25 cellular contexts compared by ENCODE assay signal in the genomic region with DNA sequence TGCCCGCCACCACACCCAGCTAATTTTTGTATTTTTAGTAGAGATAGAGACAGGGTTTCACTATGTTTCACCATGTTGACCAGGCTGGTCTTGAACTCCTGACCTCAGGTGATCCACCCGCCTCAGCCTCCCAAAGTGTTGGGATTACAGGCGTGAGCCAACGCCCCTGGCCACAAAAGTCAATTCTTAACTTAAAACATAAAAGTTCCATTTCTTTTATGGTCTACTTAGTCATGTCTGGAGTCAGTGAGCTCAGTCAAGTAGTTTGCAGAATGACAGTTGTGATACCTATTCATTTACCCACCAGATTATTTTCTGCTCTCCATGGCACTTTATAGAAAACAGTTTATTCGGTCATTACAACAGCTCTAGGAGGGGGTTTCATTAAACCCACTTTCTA.
DNase-seq lines count a peak whose midpoint lies in the region; ATAC-seq and TF ChIP-seq lines count a peak whose summit lies in the region.
"Had no signal": no experiment of that assay in that cellular context is flagged by ENCODE, and none has a peak within 500 bp of the region (broad histone marks: within the 10 kb centered on the region; RNA-seq: fewer than 3 reads in every experiment).

No MANE protein-coding gene starts in this region.

- H3K4me1 ChIP-seq in HAP-1 = no peaks in the 10 kb centered on the region
- H3K4me1 ChIP-seq: Peyer's patch had no signal

- H3K9me3 ChIP-seq in HAP-1 = no peaks in the 10 kb centered on the region
- H3K9me3 ChIP-seq: mucosa of descending colon, Peyer's patch, right lobe of liver, tibial artery had no signal

- no peaks in the 10 kb centered on the region for H3K36me3 ChIP-seq in HAP-1 (replicated peaks)
- H3K36me3 ChIP-seq: Peyer's patch, right lobe of liver, tibial artery had no signal

- peak overlapping the region; percentile 84 to 95 for H3K27ac Mint-ChIP-seq in natural killer cell treated with Interleukin-12 subunit alpha and Interleukin-12 subunit beta and Interleukin-15 and Interleukin-18, amount 100 ng/mL, for 72 hours
- no peak overlapping the region for H3K27ac Mint-ChIP-seq in natural killer cell
- peak overlapping the region in 1 of 2 donors; percentile 86 for H3K27ac Mint-ChIP-seq in activated naive CD4-positive, alpha-beta T cell treated with anti-CD3 and anti-CD28 coated beads, Interleukin-2, amount 50 U/mL, for 72 hours
- peak overlapping the region; percentile 69 to 74 for H3K27ac Mint-ChIP-seq in stimulated activated naive CD8-positive, alpha-beta T cell treated with anti-CD3 and anti-CD28 coated beads, Interleukin-15, amount 100 ng/mL, for 72 hours
- H3K27ac Mint-ChIP-seq: H9 had no signal

- no peaks in the 10 kb centered on the region for H3K36me3 Mint-ChIP-seq in natural killer cell treated with Interleukin-12 subunit alpha and Interleukin-12 subunit beta and Interleukin-15 and Interleukin-18, amount 100 ng/mL, for 72 hours
- H3K36me3 Mint-ChIP-seq in natural killer cell = no peaks in the 10 kb centered on the region
- H3K36me3 Mint-ChIP-seq in activated naive CD4-positive, alpha-beta T cell treated with anti-CD3 and anti-CD28 coated beads, Interleukin-2, amount 50 U/mL, for 72 hours = peaks cover 0 to 12% of the 10 kb centered on the region in 2 donors

- H3K27me3 Mint-ChIP-seq in natural killer cell treated with Interleukin-12 subunit alpha and Interleukin-12 subunit beta and Interleukin-15 and Interleukin-18, amount 100 ng/mL, for 72 hours = peaks cover 0 to 4% of the 10 kb centered on the region in 2 donors
- peaks cover 0 to 7% of the 10 kb centered on the region in 2 donors for H3K27me3 Mint-ChIP-seq in natural killer cell (ENCODE audit: low read depth in 2 of 2)
- H3K27me3 Mint-ChIP-seq in stimulated activated naive CD8-positive, alpha-beta T cell treated with anti-CD3 and anti-CD28 coated beads, Interleukin-15, amount 100 ng/mL, for 72 hours = peaks cover 21% of the 10 kb centered on the region
- H3K27me3 Mint-ChIP-seq: CD4-positive, alpha-beta T cell had no signal

- peak; percentile 65 to 72 for ATAC-seq in activated CD4-positive, CD25-positive, alpha-beta regulatory T cell treated with anti-CD3 and anti-CD28 coated beads, Interleukin-2, amount 50 U/mL, for 24 hours
- ATAC-seq in natural killer cell treated with Interleukin-12 subunit alpha and Interleukin-12 subunit beta and Interleukin-15 and Interleukin-18, amount 100 ng/mL, for 72 hours = peak; percentile 46 to 74
- no peak for ATAC-seq in natural killer cell
- peak; percentile 71 to 87 for ATAC-seq in activated naive CD4-positive, alpha-beta T cell treated with anti-CD3 and anti-CD28 coated beads, Interleukin-2, amount 50 U/mL, for 72 hours
- peak; percentile 83 for ATAC-seq in stimulated activated naive CD8-positive, alpha-beta T cell treated with anti-CD3 and anti-CD28 coated beads, Interleukin-15, amount 100 ng/mL, for 72 hours
- no peak for ATAC-seq in GM18511 (IDR thresholded peaks at IDR 0.05; ENCODE audit: unreplicated experiment)
- ATAC-seq: mucosa of descending colon, right lobe of liver had no signal

- no peak for TF ChIP-seq CTCF in natural killer cell (IDR thresholded peaks at IDR 0.05)

- DNase-seq in activated CD4-positive, CD25-positive, alpha-beta regulatory T cell treated with anti-CD3 and anti-CD28 coated beads, Interleukin-2, amount 50 U/mL, for 72 hours = no peak
- no peak for DNase-seq in natural killer cell treated with Interleukin-12 subunit alpha and Interleukin-12 subunit beta and Interleukin-15 and Interleukin-18, amount 100 ng/mL, for 72 hours (ENCODE audit: low spot score)
- DNase-seq in natural killer cell = no peak
- peak in 1 of 2 donors; percentile 51 for DNase-seq in activated naive CD4-positive, alpha-beta T cell treated with anti-CD3 and anti-CD28 coated beads, Interleukin-2, amount 50 U/mL, for 72 hours (ENCODE audit: low spot score in 2 of 2)
- peak in 1 of 2 donors; percentile 61 for DNase-seq in stimulated activated naive CD8-positive, alpha-beta T cell treated with anti-CD3 and anti-CD28 coated beads, Interleukin-15, amount 100 ng/mL, for 72 hours
- no peak for DNase-seq in HAP-1 (ENCODE audit: low spot score in 2 of 2)
- DNase-seq: amniotic stem cell; CD4-positive, alpha-beta T cell; effector CD4-positive, alpha-beta T cell; EL; H9; kidney glomerular epithelial cell; mucosa of descending colon; NCI-H187; NCI-H526; Peyer's patch; posterior cingulate gyrus; right lobe of liver; SIG-M5; tibial artery had no signal

- peaks cover 20% of the 10 kb centered on the region in 2 donors for H3K4me1 Mint-ChIP-seq in natural killer cell treated with Interleukin-12 subunit alpha and Interleukin-12 subunit beta and Interleukin-15 and Interleukin-18, amount 100 ng/mL, for 72 hours (ENCODE audit: low read depth in 2 of 2)
- no peaks in the 10 kb centered on the region for H3K4me1 Mint-ChIP-seq in natural killer cell
- peaks cover 46% of the 10 kb centered on the region for H3K4me1 Mint-ChIP-seq in stimulated activated naive CD8-positive, alpha-beta T cell treated with anti-CD3 and anti-CD28 coated beads, Interleukin-15, amount 100 ng/mL, for 72 hours
- H3K4me1 Mint-ChIP-seq: neural crest cell had no signal

- peak overlapping the region; percentile 21 for H3K4me3 Mint-ChIP-seq in natural killer cell treated with Interleukin-12 subunit alpha and Interleukin-12 subunit beta and Interleukin-15 and Interleukin-18, amount 100 ng/mL, for 72 hours
- H3K4me3 Mint-ChIP-seq in natural killer cell = no peak overlapping the region
- H3K4me3 Mint-ChIP-seq in stimulated activated naive CD8-positive, alpha-beta T cell treated with anti-CD3 and anti-CD28 coated beads, Interleukin-15, amount 100 ng/mL, for 72 hours = peak overlapping the region in 1 of 2 donors; percentile 15
- H3K4me3 Mint-ChIP-seq: CD4-positive, alpha-beta T cell; H9; neural crest cell; stimulated activated naive CD8-positive, alpha-beta T cell treated with anti-CD3 and anti-CD28 coated beads, Interleukin-15, Interleukin-2, amounts not matched to agents 100 ng/mL and 50 ng/mL, for 24 hours had no signal

- H3K4me3 ChIP-seq in HAP-1 = no peak overlapping the region
- H3K4me3 ChIP-seq: lung, mucosa of descending colon, Peyer's patch, right lobe of liver, tibial artery had no signal

- intact Hi-C loops in natural killer cell (cut with micrococcal nuclease) = no loop called here

- in situ Hi-C loops in HAP-1 (cut with MboI; ENCODE audit: low sequenced_read_pairs) = no loop called here

- H3K27me3 ChIP-seq in HAP-1 (ENCODE audit: low read depth) = no peaks in the 10 kb centered on the region
- H3K27me3 ChIP-seq: Peyer's patch, right lobe of liver, tibial artery had no signal

- H3K9me3 Mint-ChIP-seq in natural killer cell treated with Interleukin-12 subunit alpha and Interleukin-12 subunit beta and Interleukin-15 and Interleukin-18, amount 100 ng/mL, for 72 hours = no peaks in the 10 kb centered on the region
- no peaks in the 10 kb centered on the region for H3K9me3 Mint-ChIP-seq in natural killer cell
- peaks cover 0 to 5% of the 10 kb centered on the region in 2 donors for H3K9me3 Mint-ChIP-seq in activated naive CD4-positive, alpha-beta T cell treated with anti-CD3 and anti-CD28 coated beads, Interleukin-2, amount 50 U/mL, for 72 hours
- no peaks in the 10 kb centered on the region for H3K9me3 Mint-ChIP-seq in stimulated activated naive CD8-positive, alpha-beta T cell treated with anti-CD3 and anti-CD28 coated beads, Interleukin-15, amount 100 ng/mL, for 72 hours
- H3K9me3 Mint-ChIP-seq: CD4-positive, alpha-beta T cell; H9; neural crest cell; stimulated activated naive CD8-positive, alpha-beta T cell treated with anti-CD3 and anti-CD28 coated beads, Interleukin-15, Interleukin-2, amounts not matched to agents 100 ng/mL and 50 ng/mL, for 24 hours had no signal

Comparison
In these comparisons a context has a peak if more than half of its experiments do, and no peak if none do; other contexts are left out.
1. ATAC-seq: peak in activated CD4-positive, CD25-positive, alpha-beta regulatory T cell treated with anti-CD3 and anti-CD28 coated beads, Interleukin-2, amount 50 U/mL, for 24 hours (2 of 2), natural killer cell treated with Interleukin-12 subunit alpha and Interleukin-12 subunit beta and Interleukin-15 and Interleukin-18, amount 100 ng/mL, for 72 hours (2 of 2), activated naive CD4-positive, alpha-beta T cell treated with anti-CD3 and anti-CD28 coated beads, Interleukin-2, amount 50 U/mL, for 72 hours (2 of 2) and stimulated activated naive CD8-positive, alpha-beta T cell treated with anti-CD3 and anti-CD28 coated beads, Interleukin-15, amount 100 ng/mL, for 72 hours (single experiment); none in natural killer cell (0 of 3) and GM18511 (single experiment).
2. H3K27ac Mint-ChIP-seq: peak in natural killer cell treated with Interleukin-12 subunit alpha and Interleukin-12 subunit beta and Interleukin-15 and Interleukin-18, amount 100 ng/mL, for 72 hours (2 of 2) and stimulated activated naive CD8-positive, alpha-beta T cell treated with anti-CD3 and anti-CD28 coated beads, Interleukin-15, amount 100 ng/mL, for 72 hours (2 of 2); none in natural killer cell (0 of 2).